12 cellular contexts compared by ENCODE assay signal in genomic region chr7:37943905-37944736, GRCh38. TPM values are rescaled to one million over a fixed set of nuclear protein-coding genes. Genes with fewer than 3 reads are reported as not detected.
DNase-seq lines count a peak whose midpoint lies in the region; ATAC-seq and TF ChIP-seq lines count a peak whose summit lies in the region.
"Had no signal": no experiment of that assay in that cellular context is flagged by ENCODE, and none has a peak within 500 bp of the region (broad histone marks: within the 10 kb centered on the region; RNA-seq: fewer than 3 reads in every experiment).

No MANE protein-coding gene starts in this region.

- H3K4me1 ChIP-seq in right atrium auricular region (peaks cover 0 to 28% of the 10 kb centered on the region in 2 donors), suprapubic skin (no peaks in the 10 kb centered on the region)

- H3K36me3 ChIP-seq in right atrium auricular region, result no peaks in the 10 kb centered on the region
- no peaks in the 10 kb centered on the region for H3K36me3 ChIP-seq in suprapubic skin

- TF ChIP-seq POLR2A in suprapubic skin (IDR thresholded peaks at IDR 0.05), result no peak

- H3K9me3 Mint-ChIP-seq in T-cell, result peaks cover 0 to 5% (median 0%) of the 10 kb centered on the region in 3 donors
- H3K9me3 Mint-ChIP-seq: activated CD8-positive, alpha-beta T cell treated with anti-CD3 and anti-CD28 coated beads for 36 hours had no signal

- DNase-seq in DMS 273 (lab: John Stamatoyannopoulos, UW; ENCODE audit: unreplicated experiment), result peak; percentile 45
- DNase-seq in DMS 273 treated with DMSO at 0.1 percent for 48 hours (lab: John Stamatoyannopoulos, UW), result no peak
- DNase-seq in NCI-H524 treated with DMSO at 0.1 percent for 48 hours (lab: John Stamatoyannopoulos, UW), result peak; percentile 27
- DNase-seq in right atrium auricular region (ENCODE audit: low spot score), result no peak
- DNase-seq in suprapubic skin (ENCODE audit: low spot score in 2 of 2), result no peak
- no peak for DNase-seq in stimulated activated naive CD8-positive, alpha-beta T cell treated with anti-CD3 and anti-CD28 coated beads, Interleukin-15, Interleukin-2, amounts not matched to agents 100 U/mL and 50 U/mL, for 24 hours
- no peak for DNase-seq in T-cell
- no peak for DNase-seq in NCI-H2227 (lab: John Stamatoyannopoulos, UW; ENCODE audit: unreplicated experiment)
- DNase-seq: activated CD8-positive, alpha-beta T cell treated with anti-CD3 and anti-CD28 coated beads for 36 hours; mesendoderm; NCI-H187 had no signal

- H3K4me3 Mint-ChIP-seq in T-cell, result no peak overlapping the region
- H3K4me3 Mint-ChIP-seq: activated CD8-positive, alpha-beta T cell treated with anti-CD3 and anti-CD28 coated beads for 36 hours had no signal

- peak overlapping the region; percentile 34 to 51 for H3K27ac ChIP-seq in right atrium auricular region
- peak overlapping the region; percentile 45 for H3K27ac ChIP-seq in suprapubic skin
- H3K27ac ChIP-seq: 22Rv1 had no signal

- H3K27ac Mint-ChIP-seq in T-cell, result no peak overlapping the region
- H3K27ac Mint-ChIP-seq: activated CD8-positive, alpha-beta T cell treated with anti-CD3 and anti-CD28 coated beads for 36 hours had no signal

- POLR2A ChIA-PET in T-cell (lab: Charles Lee), result no interaction called here

- H3K9me3 ChIP-seq in right atrium auricular region, result no peaks in the 10 kb centered on the region
- H3K9me3 ChIP-seq in suprapubic skin, result no peaks in the 10 kb centered on the region

- 69% methylated on average over 8 of the region's 8 CpGs for WGBS in suprapubic skin

- no peak for ATAC-seq in stimulated activated naive CD8-positive, alpha-beta T cell treated with anti-CD3 and anti-CD28 coated beads, Interleukin-15, Interleukin-2, amounts not matched to agents 100 U/mL and 50 U/mL, for 24 hours
- no peak for ATAC-seq in T-cell (replicated peaks in 1 of 4)
- ATAC-seq: activated CD8-positive, alpha-beta T cell treated with anti-CD3 and anti-CD28 coated beads for 36 hours had no signal

- CTCF ChIA-PET in T-cell (lab: Charles Lee), result no interaction called here

- TF ChIP-seq CTCF in right atrium auricular region (IDR thresholded peaks at IDR 0.05), result no peak
- no peak for TF ChIP-seq CTCF in suprapubic skin (IDR thresholded peaks at IDR 0.05)

- H3K36me3 Mint-ChIP-seq in T-cell, result no peaks in the 10 kb centered on the region

- H3K27me3 Mint-ChIP-seq in T-cell, result peaks cover 0 to 3% of the 10 kb centered on the region in 2 donors
- H3K27me3 Mint-ChIP-seq: activated CD8-positive, alpha-beta T cell treated with anti-CD3 and anti-CD28 coated beads for 36 hours had no signal

- no peaks in the 10 kb centered on the region for H3K4me1 Mint-ChIP-seq in T-cell

- no peak overlapping the region for H3K4me3 ChIP-seq in right atrium auricular region
- no peak overlapping the region for H3K4me3 ChIP-seq in suprapubic skin

- no peaks in the 10 kb centered on the region for H3K27me3 ChIP-seq in right atrium auricular region
- H3K27me3 ChIP-seq in suprapubic skin, result no peaks in the 10 kb centered on the region

- TF ChIP-seq EP300 in suprapubic skin (IDR thresholded peaks at IDR 0.05), result no peak

RNA-seq across cellular contexts. Expression of gene EPDR1, which starts 23.7 kb away (rescaled TPM):
- total RNA-seq in right atrium auricular region (10 to 100 TPM in 1 of 2 donors, 1 to 10 TPM in 1; 9.9 to 36.3 TPM), suprapubic skin (1 to 10 TPM; 2.2 to 4.9 (median 4.2) TPM), T-cell (1 to 10 TPM in 2 of 5 donors, under 1 TPM in 3; 0.47 to 1.3 (median 0.68) TPM)

RNA-seq across cellular contexts. Expression of gene SFRP4, which starts 27.5 kb away (rescaled TPM):
- total RNA-seq in right atrium auricular region, result 10 to 100 TPM in 1 of 2 donors, 1 to 10 TPM in 1; 5.0 to 11.9 TPM
- total RNA-seq in suprapubic skin, result under 1 TPM in 3 of 4 donors, not detected in 1; 0.17 to 0.68 (median 0.34) TPM
- under 1 TPM in 1 of 5 donors, not detected in 4; 0.16 TPM for total RNA-seq in T-cell
- total RNA-seq: activated CD8-positive, alpha-beta T cell treated with anti-CD3 and anti-CD28 coated beads for 36 hours had no signal

Comparison
In these comparisons a context has a peak if more than half of its experiments do, and no peak if none do; other contexts are left out.
1. DNase-seq: peak in DMS 273 (single experiment) and NCI-H524 treated with DMSO at 0.1 percent for 48 hours (single experiment); none in DMS 273 treated with DMSO at 0.1 percent for 48 hours (single experiment), right atrium auricular region (single experiment), suprapubic skin (0 of 2), stimulated activated naive CD8-positive, alpha-beta T cell treated with anti-CD3 and anti-CD28 coated beads, Interleukin-15, Interleukin-2, amounts not matched to agents 100 U/mL and 50 U/mL, for 24 hours (single experiment), T-cell (0 of 34) and NCI-H2227 (single experiment).